8 cellular contexts compared by ENCODE assay signal in genomic region chr15:73273181-73274002, GRCh38.
DNase-seq lines count a peak whose midpoint lies in the region; ATAC-seq and TF ChIP-seq lines count a peak whose summit lies in the region.
"Had no signal": no experiment of that assay in that cellular context is flagged by ENCODE, and none has a peak within 500 bp of the region (broad histone marks: within the 10 kb centered on the region; RNA-seq: fewer than 3 reads in every experiment).

No MANE protein-coding gene starts in this region.

- 35 to 40% (median 37%) methylated on average over 5 of the region's 5 CpGs for WGBS in adrenal gland, 4 donors

- peak; percentile 61 for DNase-seq in GM12865 (ENCODE audit: low read depth)
- peak; percentile 49 to 73 for DNase-seq in Kasumi-1 (lab: John Stamatoyannopoulos, UW)
- peak; percentile 47 to 79 for DNase-seq in SJCRH30
- DNase-seq in adrenal gland: peak; percentile 53 to 83 (median 66)
- peak; percentile 68 for DNase-seq in right atrium auricular region (ENCODE audit: low spot score)
- peak; percentile 63 for DNase-seq in retina

- H3K4me1 ChIP-seq in SJCRH30 (no peaks in the 10 kb centered on the region), adrenal gland (replicated peaks in 1 of 2) (no peaks in the 10 kb centered on the region), right atrium auricular region (no peaks in the 10 kb centered on the region)

- intact Hi-C loops in adrenal gland (cut with DNase I): no loop called here

- no peaks in the 10 kb centered on the region for H3K9me3 ChIP-seq in SJCRH30 (replicated peaks)
- no peaks in the 10 kb centered on the region for H3K9me3 ChIP-seq in adrenal gland (replicated peaks in 1 of 3)
- H3K9me3 ChIP-seq in right atrium auricular region: no peaks in the 10 kb centered on the region

- H3K27me3 ChIP-seq in SJCRH30: no peaks in the 10 kb centered on the region
- no peaks in the 10 kb centered on the region for H3K27me3 ChIP-seq in adrenal gland
- H3K27me3 ChIP-seq in right atrium auricular region: no peaks in the 10 kb centered on the region

- H3K36me3 ChIP-seq in SJCRH30 (no peaks in the 10 kb centered on the region), adrenal gland (replicated peaks in 1 of 2) (peaks cover 0 to 5% of the 10 kb centered on the region in 2 donors), right atrium auricular region (peaks cover 13% of the 10 kb centered on the region)

- H3K27ac ChIP-seq in SJCRH30 (no peak overlapping the region), adrenal gland (no peak overlapping the region), right atrium auricular region (no peak overlapping the region)
- H3K27ac ChIP-seq: epithelial cell of prostate had no signal

- peak; percentile 69 for TF ChIP-seq CTCF in GM12865 (IDR thresholded peaks at IDR 0.05; ENCODE audit: insufficient read depth, low read depth, low read length, missing control alignments)
- TF ChIP-seq CTCF in adrenal gland (IDR thresholded peaks at IDR 0.05): peak; percentile 67 to 79 (median 73)
- peak; percentile 59 to 83 for TF ChIP-seq CTCF in right atrium auricular region (IDR thresholded peaks at IDR 0.05)

- no peak for ATAC-seq in GM19035 (IDR thresholded peaks at IDR 0.05; ENCODE audit: unreplicated experiment)

- H3K4me3 ChIP-seq in GM12865 (ENCODE audit: low read depth, low read length): no peak overlapping the region
- H3K4me3 ChIP-seq in SJCRH30: no peak overlapping the region
- no peak overlapping the region for H3K4me3 ChIP-seq in adrenal gland
- no peak overlapping the region for H3K4me3 ChIP-seq in right atrium auricular region

- no peak for TF ChIP-seq POLR2A in adrenal gland (IDR thresholded peaks at IDR 0.05)
